ENCODE assay signal across 24 cellular contexts in the genomic region with DNA sequence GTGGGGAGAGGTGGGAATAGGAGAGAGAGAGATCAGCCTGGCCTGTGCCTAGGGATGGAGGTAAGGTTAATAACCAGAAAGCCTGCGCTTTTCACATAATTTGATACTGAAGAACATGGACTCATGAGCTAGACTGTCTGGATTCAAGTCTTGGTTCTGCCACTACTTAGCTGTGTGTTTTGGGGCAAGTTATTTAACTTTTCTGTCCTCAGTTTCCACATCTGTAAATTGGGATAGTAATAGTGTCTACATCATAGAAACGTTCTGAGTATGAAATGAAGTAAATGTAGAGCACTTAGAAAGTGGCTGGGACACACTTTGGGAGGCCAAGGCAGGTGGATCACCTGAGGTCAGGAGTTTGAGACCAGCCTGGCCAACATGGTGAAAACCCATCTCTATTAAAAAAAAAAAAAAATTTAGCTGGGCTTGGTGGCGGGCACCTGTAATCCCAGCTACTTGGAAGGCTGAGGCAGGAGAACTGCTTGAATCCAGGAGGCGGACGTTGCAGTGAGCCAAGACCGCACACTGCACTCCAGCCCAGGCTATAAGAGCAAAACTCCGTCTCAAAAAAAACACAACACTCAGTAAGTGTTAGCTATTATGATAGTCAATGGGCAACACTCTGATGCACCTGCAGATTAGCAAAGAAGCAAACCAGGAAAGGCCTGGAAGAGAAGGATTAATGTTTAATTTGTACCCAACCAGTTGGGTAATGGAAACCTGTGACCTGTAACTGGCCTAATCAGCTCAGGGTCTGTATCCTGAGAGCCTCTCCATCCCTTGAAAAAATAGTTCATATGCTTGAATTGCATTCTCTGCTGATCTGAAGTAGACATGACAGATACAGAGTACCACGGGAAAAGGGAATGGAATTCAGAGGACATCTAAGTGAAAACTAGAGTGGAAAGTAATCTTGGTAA. TPM values are rescaled to one million over a fixed set of nuclear protein-coding genes. Genes with fewer than 3 reads are reported as not detected.
DNase-seq lines count a peak whose midpoint lies in the region; ATAC-seq and TF ChIP-seq lines count a peak whose summit lies in the region.
"Had no signal": no experiment of that assay in that cellular context is flagged by ENCODE, and none has a peak within 500 bp of the region (broad histone marks: within the 10 kb centered on the region; RNA-seq: fewer than 3 reads in every experiment).

No MANE protein-coding gene starts in this region.

- ATAC-seq in activated T-cell treated with anti-CD3 and anti-CD28 coated beads, Interleukin-2, amount 50 U/mL, for 4 hours = no peak
- ATAC-seq in left lung (peak; percentile 78), HG03565 (IDR thresholded peaks at IDR 0.05; ENCODE audit: unreplicated experiment) (no peak)
- ATAC-seq: activated CD4-positive, CD25-positive, alpha-beta regulatory T cell treated with anti-CD3 and anti-CD28 coated beads, Interleukin-2, amount 50 U/mL, for 24 hours; gastroesophageal sphincter; left ventricle myocardium superior; naive thymus-derived CD8-positive, alpha-beta T cell had no signal

- TF ChIP-seq CTCF in left lung (IDR thresholded peaks at IDR 0.05) = no peak
- TF ChIP-seq CTCF in sigmoid colon (IDR thresholded peaks at IDR 0.05) = no peak
- TF ChIP-seq CTCF in endodermal cell (conservative IDR thresholded peaks at IDR 0.05) = no peak

- TF ChIP-seq POLR2A in sigmoid colon (IDR thresholded peaks at IDR 0.05) = no peak

- POLR2A ChIA-PET in activated CD4-positive, alpha-beta memory T cell treated with anti-CD3 and anti-CD28 coated beads for 36 hours (lab: Charles Lee) = interaction anchor here (0.7 to 3.1 kb wide), 3 partner anchors 9 to 91 kb away, joined by 3 to 11 read pairs (median 3); no protein-coding TSS in a partner anchor

- H3K9me3 Mint-ChIP-seq in activated T-cell treated with anti-CD3 and anti-CD28 coated beads, Interleukin-2, amount 50 U/mL, for 24 hours = no peaks in the 10 kb centered on the region
- H3K9me3 Mint-ChIP-seq in activated T-cell treated with anti-CD3 and anti-CD28 coated beads, Interleukin-2, amount 50 U/mL, for 4 hours = no peaks in the 10 kb centered on the region
- H3K9me3 Mint-ChIP-seq in activated CD4-positive, alpha-beta memory T cell treated with anti-CD3 and anti-CD28 coated beads for 36 hours = no peaks in the 10 kb centered on the region
- H3K9me3 Mint-ChIP-seq in endodermal cell = peaks cover 1% of the 10 kb centered on the region
- H3K9me3 Mint-ChIP-seq: naive thymus-derived CD8-positive, alpha-beta T cell had no signal

- no peak for TF ChIP-seq EP300 in sigmoid colon (IDR thresholded peaks at IDR 0.05)

- H3K27ac Mint-ChIP-seq in activated T-cell treated with anti-CD3 and anti-CD28 coated beads, Interleukin-2, amount 50 U/mL, for 24 hours = peak overlapping the region; percentile 42
- H3K27ac Mint-ChIP-seq in activated CD4-positive, alpha-beta memory T cell treated with anti-CD3 and anti-CD28 coated beads for 36 hours = peak overlapping the region; percentile 67
- no peak overlapping the region for H3K27ac Mint-ChIP-seq in endodermal cell
- H3K27ac Mint-ChIP-seq: B cell had no signal

- H3K36me3 Mint-ChIP-seq in activated T-cell treated with anti-CD3 and anti-CD28 coated beads, Interleukin-2, amount 50 U/mL, for 24 hours (ENCODE audit: low read depth) = peaks cover 76% of the 10 kb centered on the region
- peaks cover 33% of the 10 kb centered on the region for H3K36me3 Mint-ChIP-seq in activated T-cell treated with anti-CD3 and anti-CD28 coated beads, Interleukin-2, amount 50 U/mL, for 4 hours (ENCODE audit: insufficient read depth)
- peaks cover 63% of the 10 kb centered on the region for H3K36me3 Mint-ChIP-seq in activated CD4-positive, alpha-beta memory T cell treated with anti-CD3 and anti-CD28 coated beads for 36 hours
- H3K36me3 Mint-ChIP-seq in endodermal cell (ENCODE audit: low read depth) = peaks cover 27% of the 10 kb centered on the region

- H3K36me3 ChIP-seq in left lung (peaks cover 0 to 19% of the 10 kb centered on the region in 2 donors), sigmoid colon (peaks cover 0 to 20% (median 3%) of the 10 kb centered on the region in 4 donors), endodermal cell (ENCODE audit: control insufficient read depth, insufficient read depth, low read length) (peaks cover 12% of the 10 kb centered on the region)

- intact Hi-C loops in activated CD4-positive, alpha-beta memory T cell treated with anti-CD3 and anti-CD28 coated beads for 36 hours (cut with micrococcal nuclease) = no loop called here
- intact Hi-C loops in left lung (cut with DNase I) (no loop called here), sigmoid colon (cut with DNase I) (no loop called here), head of caudate nucleus (cut with DNase I) (no loop called here)

- H3K27me3 Mint-ChIP-seq in activated T-cell treated with anti-CD3 and anti-CD28 coated beads, Interleukin-2, amount 50 U/mL, for 24 hours = no peaks in the 10 kb centered on the region
- H3K27me3 Mint-ChIP-seq in activated T-cell treated with anti-CD3 and anti-CD28 coated beads, Interleukin-2, amount 50 U/mL, for 4 hours (ENCODE audit: low read depth) = no peaks in the 10 kb centered on the region
- no peaks in the 10 kb centered on the region for H3K27me3 Mint-ChIP-seq in activated CD4-positive, alpha-beta memory T cell treated with anti-CD3 and anti-CD28 coated beads for 36 hours
- no peaks in the 10 kb centered on the region for H3K27me3 Mint-ChIP-seq in endodermal cell (ENCODE audit: insufficient read depth)
- H3K27me3 Mint-ChIP-seq: B cell; naive thymus-derived CD8-positive, alpha-beta T cell had no signal

- no peak overlapping the region for H3K4me3 Mint-ChIP-seq in activated T-cell treated with anti-CD3 and anti-CD28 coated beads, Interleukin-2, amount 50 U/mL, for 24 hours
- H3K4me3 Mint-ChIP-seq in activated T-cell treated with anti-CD3 and anti-CD28 coated beads, Interleukin-2, amount 50 U/mL, for 4 hours = no peak overlapping the region
- no peak overlapping the region for H3K4me3 Mint-ChIP-seq in activated CD4-positive, alpha-beta memory T cell treated with anti-CD3 and anti-CD28 coated beads for 36 hours
- H3K4me3 Mint-ChIP-seq in endodermal cell = no peak overlapping the region
- H3K4me3 Mint-ChIP-seq: B cell; naive thymus-derived CD8-positive, alpha-beta T cell had no signal

- CTCF ChIA-PET in activated CD4-positive, alpha-beta memory T cell treated with anti-CD3 and anti-CD28 coated beads for 36 hours (lab: Charles Lee) = interaction anchor here (1.0 to 3.2 kb wide), 7 partner anchors 9 to 100 kb away, joined by 3 to 16 read pairs (median 5); partner anchors contain the start of gene HNRNPLL

- H3K9me3 ChIP-seq in left lung = no peaks in the 10 kb centered on the region
- no peaks in the 10 kb centered on the region for H3K9me3 ChIP-seq in sigmoid colon
- no peaks in the 10 kb centered on the region for H3K9me3 ChIP-seq in endodermal cell (ENCODE audit: control insufficient read depth, low read length)
- H3K9me3 ChIP-seq: Caco-2, esophagus squamous epithelium, gastroesophageal sphincter, spleen had no signal

- H3K4me3 ChIP-seq in left lung (no peak overlapping the region), sigmoid colon (no peak overlapping the region), endodermal cell (ENCODE audit: low read length) (no peak overlapping the region)
- H3K4me3 ChIP-seq: esophagus squamous epithelium, gastroesophageal sphincter, spleen had no signal

- H3K27ac ChIP-seq in left lung (no peak overlapping the region), sigmoid colon (no peak overlapping the region), endodermal cell (ENCODE audit: low read depth, low read length) (no peak overlapping the region)
- H3K27ac ChIP-seq: esophagus squamous epithelium, gastroesophageal sphincter, KMS-11, spleen had no signal

- 90 to 91% methylated on average over 8 of the region's 8 CpGs for WGBS in sigmoid colon, 2 donors
- 91 to 93% methylated on average over 4 to 8 of the region's 8 CpGs for WGBS in endodermal cell (ENCODE audit: insufficient coverage in 1 of 2, insufficient read length in 1 of 2), 2 experiments

- H3K9ac ChIP-seq in endodermal cell (ENCODE audit: extremely low read depth, low read length, poor library complexity, severe bottlenecking) = no peak overlapping the region
- H3K9ac ChIP-seq: KMS-11 had no signal

- no peak for DNase-seq in activated T-cell treated with anti-CD3 and anti-CD28 coated beads, Interleukin-2, amount 50 U/mL, for 24 hours
- DNase-seq in activated T-cell treated with anti-CD3 and anti-CD28 coated beads, Interleukin-2, amount 50 U/mL, for 4 hours = no peak
- DNase-seq in activated CD4-positive, alpha-beta memory T cell treated with anti-CD3 and anti-CD28 coated beads for 36 hours = no peak
- no peak for DNase-seq in left lung
- DNase-seq in sigmoid colon = peak; percentile 0
- no peak for DNase-seq in head of caudate nucleus
- DNase-seq in endodermal cell = no peak
- DNase-seq: Caco-2; cortex of kidney; DMS79 treated with DMSO at 0.1 percent for 48 hours; esophagus squamous epithelium; H7; left ventricle myocardium superior; midbrain; naive thymus-derived CD8-positive, alpha-beta T cell; NCI-H1436 treated with DMSO at 0.1 percent for 48 hours; NCI-H748 treated with DMSO at 0.1 percent for 48 hours; occipital lobe; spleen had no signal

- H3K4me1 ChIP-seq in left lung (peaks cover 0 to 14% of the 10 kb centered on the region in 2 donors), sigmoid colon (peaks cover 0 to 4% (median 2%) of the 10 kb centered on the region in 4 donors), endodermal cell (ENCODE audit: control insufficient read depth, insufficient read depth, low read length) (no peaks in the 10 kb centered on the region)

- H3K27me3 ChIP-seq in left lung = no peaks in the 10 kb centered on the region
- H3K27me3 ChIP-seq in sigmoid colon = no peaks in the 10 kb centered on the region
- no peaks in the 10 kb centered on the region for H3K27me3 ChIP-seq in endodermal cell (ENCODE audit: control insufficient read depth, insufficient read depth, low read length, poor library complexity, severe bottlenecking)
- H3K27me3 ChIP-seq: esophagus squamous epithelium, gastroesophageal sphincter, spleen had no signal

- H3K4me1 Mint-ChIP-seq in activated T-cell treated with anti-CD3 and anti-CD28 coated beads, Interleukin-2, amount 50 U/mL, for 24 hours (ENCODE audit: low read depth) = peaks cover 73% of the 10 kb centered on the region
- peaks cover 63% of the 10 kb centered on the region for H3K4me1 Mint-ChIP-seq in activated T-cell treated with anti-CD3 and anti-CD28 coated beads, Interleukin-2, amount 50 U/mL, for 4 hours (ENCODE audit: low read depth)
- H3K4me1 Mint-ChIP-seq in activated CD4-positive, alpha-beta memory T cell treated with anti-CD3 and anti-CD28 coated beads for 36 hours (ENCODE audit: low read depth) = peaks cover 75% of the 10 kb centered on the region
- peaks cover 17% of the 10 kb centered on the region for H3K4me1 Mint-ChIP-seq in endodermal cell

RNA-seq across cellular contexts. Expression of gene GALM, which starts 6.8 kb away (rescaled TPM):
- 10 to 100 TPM; 35.2 to 77.9 (median 58.8) TPM for total RNA-seq in activated T-cell treated with anti-CD3 and anti-CD28 coated beads, Interleukin-2, amount 50 U/mL, for 4 hours
- 10 to 100 TPM; 90.2 to 95.3 TPM for total RNA-seq in activated CD4-positive, alpha-beta memory T cell treated with anti-CD3 and anti-CD28 coated beads for 36 hours
- total RNA-seq in left lung = 10 to 100 TPM; 12.8 to 21.3 TPM
- 10 to 100 TPM in 3 of 4 donors, 1 to 10 TPM in 1; 9.5 to 35.2 (median 19.0) TPM for total RNA-seq in sigmoid colon
- 10 to 100 TPM; 35.5 to 45.1 (median 41.4) TPM for polyA plus RNA-seq in sigmoid colon
- total RNA-seq in endodermal cell = 10 to 100 TPM; 14.2 to 16.2 TPM
- 9.3 TPM for polyA plus RNA-seq in endodermal cell (2013, experiment 1 of 2)
- 8.8 TPM for polyA plus RNA-seq in endodermal cell (2013, experiment 2 of 2)
